In genomic region chr5:179621551-179621971, GRCh38 we compare ENCODE assay signal across 10 cellular contexts. TPM values are rescaled to one million over a fixed set of nuclear protein-coding genes. Genes with fewer than 3 reads are reported as not detected.
DNase-seq lines count a peak whose midpoint lies in the region; ATAC-seq, FAIRE-seq and TF ChIP-seq lines count a peak whose summit lies in the region.
"Had no signal": no experiment of that assay in that cellular context is flagged by ENCODE, and none has a peak within 500 bp of the region (broad histone marks: within the 10 kb centered on the region; RNA-seq: fewer than 3 reads in every experiment).

No MANE protein-coding gene starts in this region.

- peak overlapping the region; percentile 100 for H3K4me3 ChIP-seq in A549
- H3K4me3 ChIP-seq in HUES6 (ENCODE audit: low read depth, low read length) = peak overlapping the region; percentile 90
- peak overlapping the region; percentile 99 for H3K4me3 ChIP-seq in bronchial epithelial cell (ENCODE audit: low read depth, low read length)
- peak overlapping the region; percentile 3 for H3K4me3 ChIP-seq in mucosa of stomach (ENCODE audit: low read length)

- H3K36me3 ChIP-seq in HUES6 (ENCODE audit: control insufficient read depth, insufficient read depth, low read length) (peaks cover 61% of the 10 kb centered on the region), bronchial epithelial cell (ENCODE audit: control insufficient read depth, insufficient read depth, low read length) (peaks cover 27% of the 10 kb centered on the region), mucosa of stomach (ENCODE audit: control insufficient read depth, insufficient read depth, low read length) (peaks cover 4% of the 10 kb centered on the region)

- no peak for TF ChIP-seq EP300 in A549 (IDR thresholded peaks at IDR 0.05)

- H3K27ac ChIP-seq in A549 (peak overlapping the region; percentile 50 to 98; a peak in 3 of 6 replicates), HUES6 (ENCODE audit: low read depth, low read length) (peak overlapping the region; percentile 7; the same call in 1 of the 2 replicates)

- DNase-seq in A549 (ENCODE audit: low read depth in 1 of 2, low spot score in 1 of 2) (no peak), bronchial epithelial cell (ENCODE audit: low read depth) (no peak), NCI-H1105 treated with DMSO at 0.1 percent for 48 hours (lab: John Stamatoyannopoulos, UW) (no peak), A172 (ENCODE audit: low spot score) (no peak)

- ATAC-seq in A549 (no peak), HG03442 (IDR thresholded peaks at IDR 0.05; ENCODE audit: unreplicated experiment) (no peak), GM19324 (IDR thresholded peaks at IDR 0.05; ENCODE audit: low FRiP score, unreplicated experiment) (no peak)
- ATAC-seq: left lobe of liver had no signal

- H3K27me3 ChIP-seq in HUES6 (ENCODE audit: control insufficient read depth, insufficient read depth, low read length) (no peaks in the 10 kb centered on the region), bronchial epithelial cell (ENCODE audit: control insufficient read depth, insufficient read depth, low read length) (no peaks in the 10 kb centered on the region), mucosa of stomach (ENCODE audit: control insufficient read depth, insufficient read depth, low read length) (no peaks in the 10 kb centered on the region)

- no peak for FAIRE-seq in A549 (lab: Jason Lieb, UNC)
- no peak for FAIRE-seq in bronchial epithelial cell (lab: Jason Lieb, UNC)
- FAIRE-seq: GM18507 had no signal

- peak overlapping the region; percentile 98 for H3K4me2 ChIP-seq in A549

- CTCF ChIA-PET in A549 (lab: Yijun Ruan, JAX) = interaction anchor here (0.9 to 3.9 kb wide), 4 partner anchors 9 to 36 kb away, joined by 3 to 26 read pairs (median 4); no protein-coding TSS in a partner anchor

- WGBS in A549 (ENCODE audit: missing lambda C conversion rate) = 5% methylated on average over 9 of the region's 9 CpGs

- POLR2A ChIA-PET in A549 (lab: Yijun Ruan, JAX) = interaction anchor here (5.0 kb wide), 1 partner anchor 11 kb away, joined by 125 read pairs; no protein-coding TSS in a partner anchor

- TF ChIP-seq CTCF in A549 (IDR thresholded peaks at IDR 0.05) (no peak), bronchial epithelial cell (IDR thresholded peaks at IDR 0.05; ENCODE audit: insufficient read depth, low read length, severe bottlenecking) (no peak)

- H3K9me3 ChIP-seq in A549 (no peaks in the 10 kb centered on the region), HUES6 (ENCODE audit: control insufficient read depth, insufficient read depth, low read depth, low read length) (no peaks in the 10 kb centered on the region), mucosa of stomach (ENCODE audit: control insufficient read depth, low read length) (no peaks in the 10 kb centered on the region)

- TF ChIP-seq POLR2A in A549 (IDR thresholded peaks at IDR 0.05; ENCODE audit: low read length) = no peak

- H3K9ac ChIP-seq in HUES6 (ENCODE audit: low read length) = peak overlapping the region; percentile 66
- peak overlapping the region; percentile 64 for H3K9ac ChIP-seq in mucosa of stomach (ENCODE audit: low read length)

- no peak for TF ChIP-seq RAD21 in A549 (conservative IDR thresholded peaks at IDR 0.05 in 1 of 2, IDR thresholded peaks at IDR 0.05 in 1 of 2)

- peaks cover 39% of the 10 kb centered on the region for H3K4me1 ChIP-seq in A549
- peaks cover 31% of the 10 kb centered on the region for H3K4me1 ChIP-seq in HUES6 (ENCODE audit: control insufficient read depth, insufficient read depth, low read length)
- peaks cover 33% of the 10 kb centered on the region for H3K4me1 ChIP-seq in mucosa of stomach (ENCODE audit: control insufficient read depth, insufficient read depth, low read length)

TF ChIP-seq in A549, 52 proteins besides CTCF, POLR2A, EP300 and RAD21:
- TF ChIP-seq POLR2AphosphoS2 (conservative IDR thresholded peaks at IDR 0.05; ENCODE audit: low read length) = peak; percentile 78; the same call in 1 of the 2 replicates
- TF ChIP-seq JUN (IDR thresholded peaks at IDR 0.05) = no peak; a peak in 1 of 5 replicates

RNA-seq across cellular contexts. Expression of gene HNRNPH1, which starts 1.9 kb away (rescaled TPM):
- polyA plus RNA-seq in A549 (2011; rRNA removed) (511 and 688 TPM in 2 replicates), A549 (2017; fragmentation: RNase III; extraction: RNeasy Plus Mini Kit Qiagen cat#74134 plus additional on column Dnase treatment) (1,576 to 1,720 TPM (median 1,580 TPM) in 3 replicates)
- 178 and 211 TPM in 2 replicates for polyA plus RNA-seq in A549 (2012; cell fraction: cytosol; rRNA removed)
- polyA plus RNA-seq in A549 (2012; cell fraction: nucleus; rRNA removed) = 268 and 443 TPM in 2 replicates
- 579 and 670 TPM in 2 replicates for polyA minus RNA-seq in A549 (2011; rRNA and poly(A)+ RNA removed)
- total RNA-seq in bronchial epithelial cell = 657 and 766 TPM in 2 replicates
- total RNA-seq in A172 (2014; rRNA removed; shearing (Covaris generic)) = 529 and 554 TPM in 2 replicates

RNA-seq across cellular contexts. Expression of gene CBY3, which starts 59.3 kb away (rescaled TPM):
- polyA plus RNA-seq in A549 (2011; rRNA removed) = not detected in 2 replicates
- polyA plus RNA-seq in A549 (2012; cell fraction: cytosol; rRNA removed) = not detected in 2 replicates
- 0.07 TPM in 1 of 2 replicates, not detected in the other for polyA plus RNA-seq in A549 (2012; cell fraction: nucleus; rRNA removed)
- polyA plus RNA-seq in A549 (2017; fragmentation: RNase III; extraction: RNeasy Plus Mini Kit Qiagen cat#74134 plus additional on column Dnase treatment) = not detected in 3 replicates
- not detected in 2 replicates for polyA minus RNA-seq in A549 (2011; rRNA and poly(A)+ RNA removed)
- not detected in 2 replicates for total RNA-seq in bronchial epithelial cell
- total RNA-seq in A172 (2014; rRNA removed; shearing (Covaris generic)) = not detected in 2 replicates
- total RNA-seq: left lobe of liver had no signal

Comparison
In these comparisons a context has a peak if more than half of its experiments do, and no peak if none do; other contexts are left out.
1. H3K4me3 ChIP-seq: peak in every context shown above with its lines; median percentile 100 in A549; 99 in bronchial epithelial cell; 90 in HUES6; 3 in mucosa of stomach.